ENCODE assay signal across 2 cellular contexts in the genomic region with DNA sequence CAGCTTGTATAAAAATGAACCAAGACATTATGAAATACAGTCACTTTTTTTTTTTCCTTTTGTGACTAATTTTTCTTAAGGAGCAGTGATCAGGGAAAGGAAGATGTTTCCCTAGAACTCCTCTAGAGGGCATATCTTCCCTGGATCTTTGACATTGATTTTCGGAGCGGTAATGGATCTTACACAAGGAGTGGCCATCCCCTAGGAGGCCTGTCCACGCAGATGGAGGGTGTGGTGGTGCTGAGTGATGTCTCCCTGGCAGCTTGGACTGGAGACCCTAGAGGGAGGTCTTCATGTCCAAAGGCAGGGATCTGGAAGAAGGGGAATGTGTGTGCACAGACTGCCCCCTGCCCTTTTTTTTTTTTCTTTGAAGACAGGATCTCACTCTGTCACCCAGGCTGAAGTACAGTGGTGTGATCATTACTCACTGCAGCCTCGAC.
TF ChIP-seq lines count a peak whose summit lies in the region.

No MANE protein-coding gene starts in this region.

TF ChIP-seq in endothelial cell of umbilical vein, 7 proteins besides CTCF, POLR2A, EP300 and RAD21:
- TF ChIP-seq, protein P1, sequence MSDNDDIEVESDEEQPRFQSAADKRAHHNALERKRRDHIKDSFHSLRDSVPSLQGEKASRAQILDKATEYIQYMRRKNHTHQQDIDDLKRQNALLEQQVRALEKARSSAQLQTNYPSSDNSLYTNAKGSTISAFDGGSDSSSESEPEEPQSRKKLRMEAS (IDR thresholded peaks at IDR 0.05; ENCODE audit: insufficient read depth, insufficient read length) = no peak
- no peak for TF ChIP-seq EZH2 (IDR thresholded peaks at IDR 0.05; ENCODE audit: borderline replicate concordance, low read depth, low read length, severe bottlenecking)
- no peak for TF ChIP-seq MYC (IDR thresholded peaks at IDR 0.05; ENCODE audit: low read depth, low read length)

TF ChIP-seq in neural cell, 6 proteins besides CTCF, POLR2A, EP300 and RAD21 (continued from another document):
- TF ChIP-seq MXI1 (conservative IDR thresholded peaks at IDR 0.05; ENCODE audit: poor library complexity, severe bottlenecking) (no peak), EZH2 (IDR thresholded peaks at IDR 0.05; ENCODE audit: borderline replicate concordance, insufficient read depth, low read length, poor library complexity, severe bottlenecking) (no peak), POLR2AphosphoS5 (IDR thresholded peaks at IDR 0.05) (no peak), TAF1 (IDR thresholded peaks at IDR 0.05; ENCODE audit: low read depth) (no peak)
- TF ChIP-seq, protein P2, sequence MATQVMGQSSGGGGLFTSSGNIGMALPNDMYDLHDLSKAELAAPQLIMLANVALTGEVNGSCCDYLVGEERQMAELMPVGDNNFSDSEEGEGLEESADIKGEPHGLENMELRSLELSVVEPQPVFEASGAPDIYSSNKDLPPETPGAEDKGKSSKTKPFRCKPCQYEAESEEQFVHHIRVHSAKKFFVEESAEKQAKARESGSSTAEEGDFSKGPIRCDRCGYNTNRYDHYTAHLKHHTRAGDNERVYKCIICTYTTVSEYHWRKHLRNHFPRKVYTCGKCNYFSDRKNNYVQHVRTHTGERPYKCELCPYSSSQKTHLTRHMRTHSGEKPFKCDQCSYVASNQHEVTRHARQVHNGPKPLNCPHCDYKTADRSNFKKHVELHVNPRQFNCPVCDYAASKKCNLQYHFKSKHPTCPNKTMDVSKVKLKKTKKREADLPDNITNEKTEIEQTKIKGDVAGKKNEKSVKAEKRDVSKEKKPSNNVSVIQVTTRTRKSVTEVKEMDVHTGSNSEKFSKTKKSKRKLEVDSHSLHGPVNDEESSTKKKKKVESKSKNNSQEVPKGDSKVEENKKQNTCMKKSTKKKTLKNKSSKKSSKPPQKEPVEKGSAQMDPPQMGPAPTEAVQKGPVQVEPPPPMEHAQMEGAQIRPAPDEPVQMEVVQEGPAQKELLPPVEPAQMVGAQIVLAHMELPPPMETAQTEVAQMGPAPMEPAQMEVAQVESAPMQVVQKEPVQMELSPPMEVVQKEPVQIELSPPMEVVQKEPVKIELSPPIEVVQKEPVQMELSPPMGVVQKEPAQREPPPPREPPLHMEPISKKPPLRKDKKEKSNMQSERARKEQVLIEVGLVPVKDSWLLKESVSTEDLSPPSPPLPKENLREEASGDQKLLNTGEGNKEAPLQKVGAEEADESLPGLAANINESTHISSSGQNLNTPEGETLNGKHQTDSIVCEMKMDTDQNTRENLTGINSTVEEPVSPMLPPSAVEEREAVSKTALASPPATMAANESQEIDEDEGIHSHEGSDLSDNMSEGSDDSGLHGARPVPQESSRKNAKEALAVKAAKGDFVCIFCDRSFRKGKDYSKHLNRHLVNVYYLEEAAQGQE (IDR thresholded peaks at IDR 0.05; ENCODE audit: borderline replicate concordance) = no peak
